9 cellular contexts compared by ENCODE assay signal in the genomic region with DNA sequence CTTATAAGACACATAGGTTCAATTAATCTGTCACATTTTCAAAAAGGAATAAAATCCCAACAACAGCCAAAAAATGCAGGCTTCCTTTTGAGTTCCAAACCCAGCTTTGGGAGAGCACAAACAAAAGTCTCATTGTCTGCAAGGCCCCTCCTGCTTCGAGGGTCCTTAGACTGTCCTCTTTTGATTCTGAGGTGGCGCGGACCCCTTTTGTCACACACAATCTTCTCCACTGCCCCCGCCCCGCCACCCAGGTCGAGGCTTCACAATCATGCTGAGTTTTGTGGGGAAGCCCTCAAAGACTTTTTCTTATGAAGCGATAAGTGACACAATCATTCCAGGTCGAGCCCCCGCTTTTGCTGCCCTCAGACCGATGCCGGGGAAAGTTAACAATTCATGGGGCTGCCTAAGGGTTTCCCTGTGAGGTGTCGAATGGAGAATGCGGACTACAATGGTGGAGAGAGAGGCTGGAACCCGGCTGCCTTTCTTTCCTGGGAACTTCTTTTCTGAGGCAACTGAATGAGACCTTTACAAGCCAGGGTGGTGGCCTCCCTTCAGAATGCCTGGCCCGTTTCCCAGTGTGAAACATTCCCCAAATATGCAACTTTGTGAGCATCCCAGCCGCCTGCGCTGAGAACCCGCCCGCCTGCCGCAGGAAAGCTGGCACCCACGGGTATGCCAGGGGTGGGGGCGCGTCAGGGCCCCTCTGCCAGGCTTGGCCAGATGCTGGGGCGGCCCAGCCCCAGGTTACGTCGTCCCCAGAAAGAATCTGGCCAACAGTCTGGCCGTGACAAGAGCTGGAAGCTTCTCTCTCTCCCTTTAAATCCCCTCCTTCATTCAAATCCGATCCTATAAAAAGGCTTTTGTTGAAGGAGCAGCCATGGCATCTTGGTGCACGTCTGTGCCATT.
A peak's percentile ranks its signal among the peaks of the same experiment; 100 is the strongest.
DNase-seq lines count a peak whose midpoint lies in the region; ATAC-seq and TF ChIP-seq lines count a peak whose summit lies in the region.
"Had no signal": no experiment of that assay in that cellular context is flagged by ENCODE, and none has a peak within 500 bp of the region (broad histone marks: within the 10 kb centered on the region; RNA-seq: fewer than 3 reads in every experiment).

No MANE protein-coding gene starts in this region.

- in situ Hi-C loops in GM23248 (cut with MboI) = no loop called here

- H4K20me1 ChIP-seq in GM23248 (ENCODE audit: insufficient read depth) = no peaks in the 10 kb centered on the region

- H3F3A ChIP-seq in GM23248 (ENCODE audit: insufficient read depth) = peaks cover 28% of the 10 kb centered on the region

- TF ChIP-seq CTCF in heart right ventricle (IDR thresholded peaks at IDR 0.05) = no peak

- H3K36me3 ChIP-seq in GM23248 (ENCODE audit: low read depth) = peaks cover 17% of the 10 kb centered on the region
- peaks cover 0 to 18% (median 0%) of the 10 kb centered on the region in 9 donors for H3K36me3 ChIP-seq in heart right ventricle
- H3K36me3 ChIP-seq: spleen had no signal

- DNase-seq in GM23248 (peak; percentile 97), heart right ventricle (peak; percentile 45 to 58), sciatic nerve (ENCODE audit: low spot score) (peak; percentile 88), DMS53 (lab: John Stamatoyannopoulos, UW) (no peak)
- DNase-seq: spleen had no signal

- H3K4me3 ChIP-seq in GM23248 (peak overlapping the region; percentile 73), heart right ventricle (peak overlapping the region in 5 of 10 donors; percentile 11 to 37 (median 31))
- H3K4me3 ChIP-seq: spleen had no signal

- H3K9me2 ChIP-seq in GM23248 (ENCODE audit: insufficient read depth) = no peaks in the 10 kb centered on the region

- peak overlapping the region; percentile 84 for H3K9ac ChIP-seq in GM23248

- H2AFZ ChIP-seq in GM23248 = peak overlapping the region; percentile 53

- ATAC-seq in heart right ventricle = peak; percentile 43 to 86 (median 74)
- ATAC-seq in sciatic nerve = peak; percentile 91
- no peak for ATAC-seq in GM21723 (IDR thresholded peaks at IDR 0.05; ENCODE audit: unreplicated experiment)
- ATAC-seq in HG03045 (IDR thresholded peaks at IDR 0.05; ENCODE audit: unreplicated experiment) = no peak
- ATAC-seq in HG03354 (IDR thresholded peaks at IDR 0.05; ENCODE audit: poor library complexity, severe bottlenecking, unreplicated experiment) = no peak

- intact Hi-C loops in heart right ventricle (cut with DNase I) = loop anchor here in 1 of 10 donors (5.0 kb wide), 1 partner anchor 37 kb away; no protein-coding TSS in a partner anchor
- intact Hi-C loops in sciatic nerve (cut with DNase I) = no loop called here

- peak overlapping the region; percentile 99 for H3K4me2 ChIP-seq in GM23248 (ENCODE audit: unreplicated experiment)

- H3K79me2 ChIP-seq in GM23248 (ENCODE audit: insufficient read depth) = peaks cover 93% of the 10 kb centered on the region

- H3K27ac ChIP-seq in GM23248 = peak overlapping the region; percentile 97
- peak overlapping the region; percentile 75 for H3K27ac ChIP-seq in angular gyrus (ENCODE audit: low read depth, low read length)
- H3K27ac ChIP-seq in heart right ventricle = peak overlapping the region in 8 of 10 donors; percentile 51 to 77 (median 61)
- H3K27ac ChIP-seq: spleen had no signal

- H3K9me3 ChIP-seq in GM23248 (ENCODE audit: low read depth) = no peaks in the 10 kb centered on the region
- H3K9me3 ChIP-seq in heart right ventricle = no peaks in the 10 kb centered on the region
- H3K9me3 ChIP-seq: spleen had no signal

- 6 to 8% methylated on average over 21 to 29 of the region's 29 CpGs for WGBS in GM23248 (ENCODE audit: low coverage in 1 of 2, low lambda C conversion rate in 2 of 2, missing lambda C conversion rate in 2 of 2), 2 experiments
- WGBS in heart right ventricle, 2 donors = 62 to 72% methylated on average over 29 of the region's 29 CpGs

- H3K4me1 ChIP-seq in GM23248 (ENCODE audit: insufficient read depth) (peaks cover 33% of the 10 kb centered on the region), heart right ventricle (peaks cover 0 to 18% (median 6%) of the 10 kb centered on the region in 9 donors)
- H3K4me1 ChIP-seq: spleen had no signal

- H3K27me3 ChIP-seq in GM23248 (replicated peaks; ENCODE audit: insufficient read depth) (no peaks in the 10 kb centered on the region), heart right ventricle (no peaks in the 10 kb centered on the region)

Comparison
In these comparisons a context has a peak if more than half of its experiments do, and no peak if none do; other contexts are left out.
1. ATAC-seq: peak in heart right ventricle (8 of 8) and sciatic nerve (single experiment); none in GM21723 (single experiment), HG03045 (single experiment) and HG03354 (single experiment).
2. Peak in every context shown above with its lines, with median percentiles within 50 percentile points of each other: H3K27ac ChIP-seq.